ENCODE assay signal across 17 cellular contexts in the genomic region with DNA sequence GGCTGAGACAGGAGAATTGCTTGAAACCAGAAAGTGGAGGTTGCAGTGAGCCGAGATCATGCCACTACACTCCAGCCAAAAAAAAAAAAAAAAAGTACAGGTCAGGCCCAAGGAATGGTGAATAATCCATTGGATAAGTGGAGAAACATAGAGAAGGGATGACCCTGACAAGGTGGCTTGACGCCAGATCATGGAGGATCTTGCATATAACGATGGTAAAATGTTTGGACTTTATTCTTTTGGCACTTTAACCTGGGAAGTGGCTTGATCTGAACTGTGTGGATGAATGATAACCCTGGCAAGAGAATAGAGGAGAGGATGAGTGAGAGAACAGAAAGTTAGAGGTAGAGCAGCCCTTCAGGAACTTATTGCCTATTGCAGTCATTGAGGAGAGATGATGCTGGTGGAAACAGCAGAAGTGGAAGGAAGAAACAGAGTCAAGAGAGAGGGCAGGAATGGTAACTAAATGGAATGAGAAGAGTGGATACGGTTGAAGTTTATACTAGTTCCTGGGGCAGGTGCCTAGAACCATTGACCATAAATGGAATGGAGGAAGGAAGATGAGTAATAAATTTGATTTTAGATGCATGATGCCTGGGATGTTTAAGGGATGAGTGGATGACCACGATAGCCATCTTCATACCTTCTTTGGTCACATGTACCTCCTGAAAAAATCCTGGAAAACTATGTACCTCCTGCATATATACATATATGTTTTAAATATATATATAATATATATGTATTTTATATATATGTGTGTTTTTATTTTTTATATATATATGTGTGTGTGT. TPM values are rescaled to one million over a fixed set of nuclear protein-coding genes. Genes with fewer than 3 reads are reported as not detected.
DNase-seq lines count a peak whose midpoint lies in the region; ATAC-seq and TF ChIP-seq lines count a peak whose summit lies in the region.
"Had no signal": no experiment of that assay in that cellular context is flagged by ENCODE, and none has a peak within 500 bp of the region (broad histone marks: within the 10 kb centered on the region; RNA-seq: fewer than 3 reads in every experiment).

No MANE protein-coding gene starts in this region.

- H3K4me3 ChIP-seq in AG09309 (ENCODE audit: control insufficient read depth, low read depth, low read length) (no peak overlapping the region), stomach (no peak overlapping the region)
- H3K4me3 ChIP-seq: dorsolateral prefrontal cortex, psoas muscle had no signal

- intact Hi-C loops in stomach (cut with DNase I; ENCODE audit: low total_unique reads) = no loop called here

- TF ChIP-seq CTCF in AG09309 (IDR thresholded peaks at IDR 0.05; ENCODE audit: control insufficient read depth, insufficient read depth, low read depth, low read length, missing control alignments) (no peak), stomach (IDR thresholded peaks at IDR 0.05) (no peak)

- no peaks in the 10 kb centered on the region for H3K27me3 ChIP-seq in stomach
- H3K27me3 ChIP-seq: dorsolateral prefrontal cortex had no signal

- no peaks in the 10 kb centered on the region for H3K9me3 Mint-ChIP-seq in activated T-cell treated with anti-CD3 and anti-CD28 coated beads, Interleukin-2, amount 50 U/mL, for 24 hours
- H3K9me3 Mint-ChIP-seq: activated naive CD8-positive, alpha-beta T cell treated with anti-CD3 and anti-CD28 coated beads, Interleukin-2, amount 50 U/mL, for 24 hours; CD4-positive, alpha-beta memory T cell had no signal

- no peak for TF ChIP-seq POLR2A in stomach (IDR thresholded peaks at IDR 0.05)

- H3K4me3 Mint-ChIP-seq in activated T-cell treated with anti-CD3 and anti-CD28 coated beads, Interleukin-2, amount 50 U/mL, for 24 hours = no peak overlapping the region
- H3K4me3 Mint-ChIP-seq: activated naive CD8-positive, alpha-beta T cell treated with anti-CD3 and anti-CD28 coated beads, Interleukin-2, amount 50 U/mL, for 24 hours; CD4-positive, alpha-beta memory T cell had no signal

- peaks cover 0 to 8% (median 3%) of the 10 kb centered on the region in 4 donors for H3K4me1 ChIP-seq in stomach
- H3K4me1 ChIP-seq: psoas muscle had no signal

- no peak overlapping the region for H3K27ac ChIP-seq in stomach
- H3K27ac ChIP-seq: dorsolateral prefrontal cortex, psoas muscle had no signal

- H3K4me1 Mint-ChIP-seq in activated T-cell treated with anti-CD3 and anti-CD28 coated beads, Interleukin-2, amount 50 U/mL, for 24 hours (ENCODE audit: low read depth) = peaks cover 7% of the 10 kb centered on the region
- H3K4me1 Mint-ChIP-seq: activated naive CD8-positive, alpha-beta T cell treated with anti-CD3 and anti-CD28 coated beads, Interleukin-2, amount 50 U/mL, for 24 hours had no signal

- H3K27me3 Mint-ChIP-seq in activated T-cell treated with anti-CD3 and anti-CD28 coated beads, Interleukin-2, amount 50 U/mL, for 24 hours = no peaks in the 10 kb centered on the region
- H3K27me3 Mint-ChIP-seq: activated naive CD8-positive, alpha-beta T cell treated with anti-CD3 and anti-CD28 coated beads, Interleukin-2, amount 50 U/mL, for 24 hours; CD4-positive, alpha-beta memory T cell had no signal

- no peak overlapping the region for H3K27ac Mint-ChIP-seq in activated T-cell treated with anti-CD3 and anti-CD28 coated beads, Interleukin-2, amount 50 U/mL, for 24 hours
- H3K27ac Mint-ChIP-seq: activated naive CD8-positive, alpha-beta T cell treated with anti-CD3 and anti-CD28 coated beads, Interleukin-2, amount 50 U/mL, for 24 hours had no signal

- ATAC-seq in GM19023 (IDR thresholded peaks at IDR 0.05; ENCODE audit: unreplicated experiment) = no peak
- ATAC-seq in HG03025 (IDR thresholded peaks at IDR 0.05; ENCODE audit: low FRiP score, unreplicated experiment) = no peak
- ATAC-seq: activated naive CD8-positive, alpha-beta T cell treated with anti-CD3 and anti-CD28 coated beads, Interleukin-2, amount 50 U/mL, for 24 hours had no signal

- H3K36me3 Mint-ChIP-seq in activated T-cell treated with anti-CD3 and anti-CD28 coated beads, Interleukin-2, amount 50 U/mL, for 24 hours (ENCODE audit: low read depth) = peaks cover 71% of the 10 kb centered on the region

- no peak for TF ChIP-seq EP300 in stomach (IDR thresholded peaks at IDR 0.05)

- no peaks in the 10 kb centered on the region for H3K36me3 ChIP-seq in stomach

- H3K9me3 ChIP-seq in stomach = no peaks in the 10 kb centered on the region
- H3K9me3 ChIP-seq: psoas muscle had no signal

- 86 to 94% (median 92%) methylated on average over 5 of the region's 5 CpGs for WGBS in stomach, 5 donors

- DNase-seq in AG09309 (ENCODE audit: low read depth) (peak; percentile 16), HT1080 (ENCODE audit: low read depth) (peak; percentile 90), amniotic epithelial cell (ENCODE audit: low read depth) (peak; percentile 81), glomerular visceral epithelial cell (ENCODE audit: extremely low spot score) (peak; percentile 80), stomach (no peak)
- DNase-seq in activated T-cell treated with anti-CD3 and anti-CD28 coated beads, Interleukin-2, amount 50 U/mL, for 24 hours = no peak
- DNase-seq: activated naive CD8-positive, alpha-beta T cell treated with anti-CD3 and anti-CD28 coated beads, Interleukin-2, amount 50 U/mL, for 24 hours; CD4-positive, alpha-beta memory T cell; dorsolateral prefrontal cortex; NCI-H2029 treated with DMSO at 0.1 percent for 48 hours; NK-92 treated with Interleukin-12 subunit alpha and Interleukin-12 subunit beta, amount 100 ng/mL, for 24 hours; psoas muscle; stimulated activated CD4-positive, alpha-beta T cell treated with anti-CD3 and anti-CD28 coated beads, Interleukin-4, amount 100 ng/mL, for 1 hour; stimulated activated naive CD4-positive, alpha-beta T cell treated with Interleukin-2 at 50 U/mL for 16 hours; T-helper 9 cell had no signal

RNA-seq across cellular contexts. Expression of a gene that starts 57.8 kb away (rescaled TPM):
- 13.1 and 16.1 TPM in 2 replicates for total RNA-seq in HT1080 (2014; rRNA removed; shearing (Covaris generic))
- 6.7 and 7.0 TPM in 2 replicates for polyA plus RNA-seq in HT1080 (2015; cell fraction: cytosol; rRNA removed)
- 22.0 and 25.6 TPM in 2 replicates for polyA plus RNA-seq in HT1080 (2015; cell fraction: nucleus; rRNA removed)
- total RNA-seq in stomach = 10 to 100 TPM in 1 of 5 donors, 1 to 10 TPM in 4; 1.8 to 10.5 (median 4.6) TPM
- polyA plus RNA-seq in stomach = 1 to 10 TPM; 1.1 to 2.9 (median 2.3) TPM

Comparison
In these comparisons a context has a peak if more than half of its experiments do, and no peak if none do; other contexts are left out.
1. DNase-seq: peak in AG09309 (single experiment), HT1080 (single experiment), amniotic epithelial cell (single experiment) and glomerular visceral epithelial cell (single experiment); none in stomach (single experiment) and activated T-cell treated with anti-CD3 and anti-CD28 coated beads, Interleukin-2, amount 50 U/mL, for 24 hours (single experiment).